ENCODE assay signal across 8 cellular contexts in genomic region chr2:9003616-9004337, GRCh38. TPM values are rescaled to one million over a fixed set of nuclear protein-coding genes. Genes with fewer than 3 reads are reported as not detected.
DNase-seq lines count a peak whose midpoint lies in the region; ATAC-seq and TF ChIP-seq lines count a peak whose summit lies in the region.

Gene MBOAT2 (minus strand): TSS chr2:9003684. CDS start chr2:9003614, 70 bp downstream.

- TF ChIP-seq CTCF in coronary artery (IDR thresholded peaks at IDR 0.05), result no peak

- peaks cover 6% of the 10 kb centered on the region for H3K9me3 Mint-ChIP-seq in activated CD4-positive, alpha-beta T cell treated with anti-CD3 and anti-CD28 coated beads, Interleukin-2, amount 10 ng/mL, durations not matched to agents 24 days and 14 days

- peak within 1 kb of the TSS; percentile 58 for H3K27ac Mint-ChIP-seq in activated CD4-positive, alpha-beta T cell treated with anti-CD3 and anti-CD28 coated beads, Interleukin-2, amount 10 ng/mL, durations not matched to agents 24 days and 14 days

- peak; percentile 91 for ATAC-seq in HG03159 (IDR thresholded peaks at IDR 0.05; ENCODE audit: unreplicated experiment)

- peaks cover 14% of the 10 kb centered on the region for H3K4me1 Mint-ChIP-seq in activated CD4-positive, alpha-beta T cell treated with anti-CD3 and anti-CD28 coated beads, Interleukin-2, amount 10 ng/mL, durations not matched to agents 24 days and 14 days

- DNase-seq in AG08395 (ENCODE audit: low spot score), result peak; percentile 97
- peak; percentile 64 to 94 for DNase-seq in NCI-H446 (lab: John Stamatoyannopoulos, UW)
- peak; percentile 95 for DNase-seq in activated CD4-positive, alpha-beta T cell treated with anti-CD3 and anti-CD28 coated beads, Interleukin-2, amount 10 ng/mL, durations not matched to agents 24 days and 14 days
- DNase-seq in coronary artery (ENCODE audit: low spot score), result peak; percentile 87
- peak; percentile 98 for DNase-seq in left kidney (ENCODE audit: low read depth, low spot score)
- DNase-seq in stimulated activated CD4-positive, alpha-beta T cell treated with anti-CD3 and anti-CD28 coated beads, Interleukin-1b, Interleukin-23, amount 100 ng/mL, for 24 hours (ENCODE audit: low read depth in 4 of 4, low spot score in 1 of 4), result peak; percentile 40 to 71 (median 56)

- intact Hi-C loops in activated CD4-positive, alpha-beta T cell treated with anti-CD3 and anti-CD28 coated beads, Interleukin-2, amount 10 ng/mL, durations not matched to agents 24 days and 14 days (cut with micrococcal nuclease), result loop anchor here (5.0 kb wide), 1 partner anchor 166 kb away; the partner anchor contains the start of gene KIDINS220

- peak within 1 kb of the TSS; percentile 94 for H3K4me3 ChIP-seq in coronary artery

- peak within 1 kb of the TSS; percentile 76 for H3K4me3 Mint-ChIP-seq in activated CD4-positive, alpha-beta T cell treated with anti-CD3 and anti-CD28 coated beads, Interleukin-2, amount 10 ng/mL, durations not matched to agents 24 days and 14 days

- peaks cover 23% of the 10 kb centered on the region for H3K27me3 Mint-ChIP-seq in activated CD4-positive, alpha-beta T cell treated with anti-CD3 and anti-CD28 coated beads, Interleukin-2, amount 10 ng/mL, durations not matched to agents 24 days and 14 days

- H3K36me3 Mint-ChIP-seq in activated CD4-positive, alpha-beta T cell treated with anti-CD3 and anti-CD28 coated beads, Interleukin-2, amount 10 ng/mL, durations not matched to agents 24 days and 14 days (ENCODE audit: low read depth), result no peaks in the 10 kb centered on the region

- in situ Hi-C loops in GM18951 (cut with MboI; ENCODE audit: low sequenced_read_pairs, unreplicated experiment), result no loop called here

- peak; percentile 89 for TF ChIP-seq POLR2A in GM18951 (IDR thresholded peaks at IDR 0.05; ENCODE audit: extremely low read depth, insufficient read depth, insufficient read length)

- peak within 1 kb of the TSS; percentile 54 to 88 for H3K27ac ChIP-seq in coronary artery

RNA-seq across cellular contexts. Expression of gene MBOAT2, which starts in this region (rescaled TPM):
- 5.0 and 5.3 TPM in 2 replicates for total RNA-seq in activated CD4-positive, alpha-beta T cell treated with anti-CD3 and anti-CD28 coated beads, Interleukin-2, amount 10 ng/mL, durations not matched to agents 24 days and 14 days

Comparison
In these comparisons a context has a peak if more than half of its experiments do, and no peak if none do; other contexts are left out.
1. Peak in every context shown above with its lines: DNase-seq, ATAC-seq, H3K4me3 ChIP-seq and H3K27ac ChIP-seq.